Comparison of ENCODE assay signal across 1 cellular context in genomic region chrX:130339408-130340222, GRCh38.
TF ChIP-seq lines count a peak whose summit lies in the region.

Gene SLC25A14 (plus strand): TSS chrX:130339919. CDS start chrX:130340279, 360 bp downstream.

TF ChIP-seq in K562, 482 proteins besides CTCF, POLR2A, EP300 and RAD21 (continued from another document and continues in another):
- TF ChIP-seq ARID4B (CRISPR knock-in tag; IDR thresholded peaks at IDR 0.05) (peak; percentile 66), EGR1 (conservative IDR thresholded peaks at IDR 0.05) (peak; percentile 34), ZNF707 (CRISPR knock-in tag; conservative IDR thresholded peaks at IDR 0.05) (no peak), ZNF655 (CRISPR knock-in tag; IDR thresholded peaks at IDR 0.05) (no peak), ZNF165 (CRISPR knock-in tag; IDR thresholded peaks at IDR 0.05; ENCODE audit: borderline replicate concordance) (no peak), ZNF75A (CRISPR knock-in tag; IDR thresholded peaks at IDR 0.05) (no peak), NONO (IDR thresholded peaks at IDR 0.05; ENCODE audit: low read depth in 2 of 2, low read length in 1 of 2) (no peak), SIN3A (IDR thresholded peaks at IDR 0.05; ENCODE audit: borderline replicate concordance in 2 of 2, control insufficient read depth in 1 of 2, low read depth in 2 of 2, low read length in 2 of 2) (peak; percentile 92 to 94; a peak in 3 of 4 replicates), ZNF324 (CRISPR knock-in tag; IDR thresholded peaks at IDR 0.05) (no peak), ZNF57 (CRISPR knock-in tag; IDR thresholded peaks at IDR 0.05) (no peak), RBM14 (IDR thresholded peaks at IDR 0.05; ENCODE audit: borderline replicate concordance, insufficient read depth, low read depth, low read length) (no peak), ELF2 (CRISPR knock-in tag; IDR thresholded peaks at IDR 0.05) (peak; percentile 90), RBM34 (IDR thresholded peaks at IDR 0.05; ENCODE audit: borderline replicate concordance, insufficient read depth, low read length) (no peak), ATF1 (CRISPR knock-in tag; IDR thresholded peaks at IDR 0.05) (no peak), ATF1 (tag; IDR thresholded peaks at IDR 0.05) (peak; percentile 42; the same call in 1 of the 2 replicates), MTA1 (IDR thresholded peaks at IDR 0.05; ENCODE audit: borderline replicate concordance) (no peak), ETS1 (conservative IDR thresholded peaks at IDR 0.05; ENCODE audit: control insufficient read depth, low read depth, low read length) (peak; percentile 63; the same call in 1 of the 2 replicates), CREB3L1 (IDR thresholded peaks at IDR 0.05; ENCODE audit: borderline replicate concordance, low read depth) (peak; percentile 44; the same call in 1 of the 2 replicates), ZNF197 (CRISPR knock-in tag; IDR thresholded peaks at IDR 0.05; ENCODE audit: low read depth) (no peak), TCFL5 (CRISPR knock-in tag; conservative IDR thresholded peaks at IDR 0.05) (no peak), ZNF354B (CRISPR knock-in tag; IDR thresholded peaks at IDR 0.05) (no peak), MBD1 (CRISPR knock-in tag; IDR thresholded peaks at IDR 0.05) (no peak), PML (IDR thresholded peaks at IDR 0.05; ENCODE audit: low read length) (peak; percentile 57; the same call in 1 of the 2 replicates), POLR2B (IDR thresholded peaks at IDR 0.05; ENCODE audit: low read depth, partially characterized antibody) (peak; percentile 58), CEBPZ (IDR thresholded peaks at IDR 0.05; ENCODE audit: borderline replicate concordance, low read depth, low read length) (no peak), ZNF140 (CRISPR knock-in tag; IDR thresholded peaks at IDR 0.05) (no peak), FOXK2 (conservative IDR thresholded peaks at IDR 0.05 in 1 of 2, IDR thresholded peaks at IDR 0.05 in 1 of 2; ENCODE audit: low read depth in 2 of 2) (peak in 1 of 2 experiments; percentile 67; a peak in 3 of 4 replicates), PBX2 (CRISPR knock-in tag; IDR thresholded peaks at IDR 0.05; ENCODE audit: low read depth) (no peak), PBX2 (tag; conservative IDR thresholded peaks at IDR 0.05; ENCODE audit: low read depth) (no peak), ATF4 (CRISPR knock-in tag; IDR thresholded peaks at IDR 0.05) (no peak), ZHX1 (conservative IDR thresholded peaks at IDR 0.05; ENCODE audit: low read length) (no peak), CBX3 (IDR thresholded peaks at IDR 0.05; ENCODE audit: borderline replicate concordance in 1 of 2, low read length in 2 of 2) (no peak), HNRNPK (IDR thresholded peaks at IDR 0.05; ENCODE audit: low read depth, low read length, poor library complexity, severe bottlenecking) (no peak), ZNF224 (CRISPR knock-in tag; IDR thresholded peaks at IDR 0.05) (no peak)
